ENCODE assay signal across 8 cellular contexts in the genomic region with DNA sequence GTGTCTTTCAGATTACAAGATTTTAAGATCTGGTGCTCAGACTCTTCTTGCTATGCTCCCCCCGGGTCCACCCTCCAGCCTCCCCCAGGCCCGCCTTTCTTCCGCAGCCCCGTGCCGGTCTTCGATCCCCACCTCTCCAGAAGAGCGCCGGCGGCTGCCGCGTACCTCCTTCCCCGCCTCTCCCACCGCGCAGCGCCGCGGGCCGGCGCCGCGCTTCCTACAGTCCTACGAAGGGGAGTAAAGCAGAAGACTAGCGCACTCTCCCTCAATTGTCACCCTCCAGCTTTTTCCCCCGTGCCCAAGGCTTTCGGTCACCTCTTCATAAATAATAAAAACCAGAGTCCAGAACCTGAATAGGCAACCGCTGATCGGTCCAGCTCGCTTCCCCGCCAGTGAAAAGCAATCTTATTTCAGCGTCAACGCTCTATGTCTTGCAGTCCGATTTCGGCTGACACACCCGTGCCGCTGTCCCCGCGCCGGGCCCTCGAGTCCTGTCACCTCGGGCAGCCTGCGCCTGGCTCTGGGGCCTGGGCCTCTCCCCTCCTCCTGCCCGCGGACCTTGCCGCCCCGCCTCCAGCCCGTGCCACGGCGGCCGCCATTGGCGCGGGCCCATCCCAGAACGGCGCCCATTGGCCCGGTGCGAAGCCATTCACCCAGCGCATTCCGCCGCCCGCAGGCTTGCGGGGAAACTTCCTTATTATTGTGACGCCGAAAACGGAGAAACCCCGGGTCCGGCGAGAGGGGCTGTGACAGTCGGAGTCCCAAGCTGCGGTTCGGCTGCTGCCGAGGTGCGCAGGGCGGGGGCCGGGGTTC. TPM values are rescaled to one million over a fixed set of nuclear protein-coding genes. Genes with fewer than 3 reads are reported as not detected.
A peak's percentile ranks its signal among the peaks of the same experiment; 100 is the strongest.
DNase-seq lines count a peak whose midpoint lies in the region; ATAC-seq lines count a peak whose summit lies in the region.

A gene (plus strand): TSS at position 694 of the 813 bp plus-strand sequence. CDS start 13,344 bp downstream, outside the sequence.

- peak; percentile 99 for ATAC-seq in GM19324 (IDR thresholded peaks at IDR 0.05; ENCODE audit: low FRiP score, unreplicated experiment)
- peak; percentile 98 for ATAC-seq in HG03457 (IDR thresholded peaks at IDR 0.05; ENCODE audit: unreplicated experiment)
- ATAC-seq in left lobe of liver: peak; percentile 93

- H3K9me3 ChIP-seq in BLaER1: no peaks in the 10 kb centered on the region

- H3K27ac ChIP-seq in BLaER1: peak within 1 kb of the TSS; percentile 70

- H3K9ac ChIP-seq in BLaER1: peak within 1 kb of the TSS; percentile 87

- DNase-seq in NCI-H526 (lab: John Stamatoyannopoulos, UW): peak; percentile 47 to 87
- DNase-seq in activated CD4-positive, alpha-beta T cell treated with anti-CD3 and anti-CD28 coated beads, Interleukin-2, amount 50 U/mL, for 24 hours (ENCODE audit: low read depth in 1 of 2, low spot score in 1 of 2): peak; percentile 73 to 82
- peak; percentile 70 for DNase-seq in cortex of kidney (lab: John Stamatoyannopoulos, UW)
- peak; percentile 95 for DNase-seq in left lobe of liver (ENCODE audit: low spot score)
- peak; percentile 89 to 90 for DNase-seq in stimulated activated CD4-positive, alpha-beta T cell treated with anti-CD3 and anti-CD28 coated beads, Interleukin-2, amount 100 ng/mL, for 24 hours

- peak within 1 kb of the TSS; percentile 93 for H3K4me3 ChIP-seq in BLaER1

- peaks cover 14% of the 10 kb centered on the region for H3K4me1 ChIP-seq in BLaER1

- peaks cover 10% of the 10 kb centered on the region; the same call in 1 of the 2 replicates for H3K36me3 ChIP-seq in BLaER1

- H3K4me2 ChIP-seq in BLaER1: peak within 1 kb of the TSS; percentile 90

- H4K20me1 ChIP-seq in BLaER1: peaks cover 28% of the 10 kb centered on the region

- H3K27me3 ChIP-seq in BLaER1: 0 out of 2 replicates have a peak, but pooled peaks cover 5% of the 10 kb centered on the region

RNA-seq across cellular contexts. Expression of the gene that starts here (rescaled TPM):
- 12.3 TPM for total RNA-seq in left lobe of liver

Comparison
In these comparisons a context has a peak if more than half of its experiments do, and no peak if none do; other contexts are left out.
1. Peak in every context shown above with its lines: DNase-seq, ATAC-seq, H3K4me3 ChIP-seq and H3K27ac ChIP-seq.